18 cellular contexts compared by ENCODE assay signal in the genomic region with DNA sequence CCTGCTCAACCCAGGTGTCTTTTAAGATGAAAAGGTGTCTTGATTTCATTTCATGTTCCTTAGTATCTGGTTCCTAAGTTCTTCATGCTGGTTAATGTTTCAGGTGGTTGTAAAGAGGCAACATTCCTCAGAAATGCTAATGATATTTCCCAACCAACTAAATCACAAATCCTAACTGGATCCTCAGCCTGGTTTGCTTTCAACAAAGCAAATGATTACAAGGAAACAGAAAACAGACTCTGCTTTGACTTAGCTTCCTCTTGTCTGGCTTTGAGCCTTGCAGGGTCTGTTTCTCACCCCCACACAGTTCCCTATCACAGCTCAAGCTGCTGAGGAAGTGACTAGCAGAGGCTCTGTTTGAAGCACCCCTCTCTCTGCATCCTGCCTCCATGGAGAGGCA.
"Had no signal": no experiment of that assay in that cellular context is flagged by ENCODE, and none has a peak within 500 bp of the region (broad histone marks: within the 10 kb centered on the region; RNA-seq: fewer than 3 reads in every experiment).

No MANE protein-coding gene starts in this region.

- H3K4me3 ChIP-seq: breast epithelium, right atrium auricular region, skin epidermis, suprapubic skin had no signal

- H3K4me1 Mint-ChIP-seq: immature natural killer cell, natural killer cell, T-helper 17 cell had no signal

- H3K36me3 Mint-ChIP-seq: natural killer cell, type B pancreatic cell had no signal

- H3K27me3 Mint-ChIP-seq: T-helper 17 cell had no signal

- H3K27ac Mint-ChIP-seq: dendritic cell treated with granulocyte-macrophage colony-stimulating factor and Interleukin-4, amounts not matched to agents 40 ng/mL and 50 ng/mL, for 4 days; immature natural killer cell; natural killer cell; T-helper 17 cell; type B pancreatic cell had no signal

- DNase-seq: activated naive CD4-positive, alpha-beta T cell treated with Interleukin-2 at 50 U/mL for 16 hours; activated T-cell treated with anti-CD3 and anti-CD28 coated beads for 4 hours; anterior cingulate cortex; effector memory CD4-positive, alpha-beta T cell; foreskin melanocyte; head of caudate nucleus; immature natural killer cell; natural killer cell; nucleus accumbens; stimulated activated CD4-positive, alpha-beta T cell treated with anti-CD3 and anti-CD28 coated beads, Interleukin-4, amount 100 ng/mL, for 4 hours; stimulated activated naive CD8-positive, alpha-beta T cell treated with anti-CD3 and anti-CD28 coated beads, Interleukin-15, Interleukin-2, amounts not matched to agents 100 U/mL and 50 U/mL, for 24 hours; T-helper 17 cell had no signal

- H3K4me3 Mint-ChIP-seq: dendritic cell treated with granulocyte-macrophage colony-stimulating factor and Interleukin-4, amounts not matched to agents 40 ng/mL and 50 ng/mL, for 4 days; immature natural killer cell; natural killer cell; T-helper 17 cell; type B pancreatic cell had no signal

- H3K9me3 Mint-ChIP-seq: dendritic cell treated with granulocyte-macrophage colony-stimulating factor and Interleukin-4, amounts not matched to agents 40 ng/mL and 50 ng/mL, for 4 days had no signal
